Comparison of ENCODE assay signal across 9 cellular contexts in genomic region chr1:23421752-23422312, GRCh38. TPM values are rescaled to one million over a fixed set of nuclear protein-coding genes. Genes with fewer than 3 reads are reported as not detected.
DNase-seq lines count a peak whose midpoint lies in the region; ATAC-seq and TF ChIP-seq lines count a peak whose summit lies in the region.
"Had no signal": no experiment of that assay in that cellular context is flagged by ENCODE, and none has a peak within 500 bp of the region (broad histone marks: within the 10 kb centered on the region; RNA-seq: fewer than 3 reads in every experiment).

No MANE protein-coding gene starts in this region.

- peaks cover 15 to 31% of the 10 kb centered on the region in 2 donors for H3K4me1 Mint-ChIP-seq in stimulated activated naive B cell treated with anti-CD40 and anti-IgM and Interleukin-4, amounts not matched to agents 10 μg/mL and 1 μg/mL and 100 μg/mL, for 72 hours

- H3K27me3 ChIP-seq in SJSA1 (replicated peaks) (no peaks in the 10 kb centered on the region), psoas muscle (ENCODE audit: insufficient read depth in 3 of 3, low read length in 2 of 3) (no peaks in the 10 kb centered on the region)

- H3K4me3 Mint-ChIP-seq in stimulated activated naive B cell treated with anti-CD40 and anti-IgM and Interleukin-4, amounts not matched to agents 10 μg/mL and 1 μg/mL and 100 μg/mL, for 72 hours = no peak overlapping the region

- no peaks in the 10 kb centered on the region for H3K9me3 ChIP-seq in SJSA1 (replicated peaks)
- H3K9me3 ChIP-seq in psoas muscle = no peaks in the 10 kb centered on the region

- no peak overlapping the region for H3K27ac Mint-ChIP-seq in stimulated activated naive B cell treated with anti-CD40 and anti-IgM and Interleukin-4, amounts not matched to agents 10 μg/mL and 1 μg/mL and 100 μg/mL, for 72 hours

- H3K4me1 ChIP-seq in SJSA1 (replicated peaks) (peaks cover 26% of the 10 kb centered on the region), psoas muscle (peaks cover 50% of the 10 kb centered on the region)

- peak in 2 of 4 donors; percentile 22 to 27 for ATAC-seq in psoas muscle
- no peak for ATAC-seq in stimulated activated naive B cell treated with anti-CD40 and anti-IgM and Interleukin-4, amounts not matched to agents 10 μg/mL and 1 μg/mL and 100 μg/mL, for 72 hours (replicated peaks)

- H3K27ac ChIP-seq in SJSA1 = peak overlapping the region; percentile 59
- peak overlapping the region; percentile 92 for H3K27ac ChIP-seq in psoas muscle
- H3K27ac ChIP-seq: HL-60 had no signal

- peaks cover 46 to 59% of the 10 kb centered on the region in 2 donors for H3K27me3 Mint-ChIP-seq in stimulated activated naive B cell treated with anti-CD40 and anti-IgM and Interleukin-4, amounts not matched to agents 10 μg/mL and 1 μg/mL and 100 μg/mL, for 72 hours

- DNase-seq in COLO668 (lab: John Stamatoyannopoulos, UW; ENCODE audit: unreplicated experiment) (peak; percentile 80), SJSA1 (ENCODE audit: low read depth in 1 of 2, low spot score in 2 of 2) (no peak), fibroblast of pulmonary artery (ENCODE audit: low read depth) (peak; percentile 74), psoas muscle (no peak), cerebellar nuclear complex (lab: John Stamatoyannopoulos, UW) (no peak), mesenteric fat pad (ENCODE audit: low spot score) (no peak)
- DNase-seq in stimulated activated naive B cell treated with anti-CD40 and anti-IgM and Interleukin-4, amounts not matched to agents 10 μg/mL and 1 μg/mL and 100 μg/mL, for 72 hours = no peak
- DNase-seq in activated T-cell treated with anti-CD3 and anti-CD28 coated beads, Interleukin-2, amount 50 U/mL, for 1 hour = no peak

- intact Hi-C loops in psoas muscle (cut with DNase I) = loop anchor here in 1 of 2 donors (5.0 kb wide), 1 partner anchor 55 kb away; no protein-coding TSS in a partner anchor

- TF ChIP-seq CTCF in fibroblast of pulmonary artery (IDR thresholded peaks at IDR 0.05; ENCODE audit: low read length, missing control alignments) (peak; percentile 32), psoas muscle (IDR thresholded peaks at IDR 0.05) (no peak)

- WGBS in psoas muscle, 3 donors = 25 to 39% (median 28%) methylated on average over 8 of the region's 8 CpGs

- no peaks in the 10 kb centered on the region for H3K36me3 Mint-ChIP-seq in stimulated activated naive B cell treated with anti-CD40 and anti-IgM and Interleukin-4, amounts not matched to agents 10 μg/mL and 1 μg/mL and 100 μg/mL, for 72 hours

- H3K9me3 Mint-ChIP-seq in stimulated activated naive B cell treated with anti-CD40 and anti-IgM and Interleukin-4, amounts not matched to agents 10 μg/mL and 1 μg/mL and 100 μg/mL, for 72 hours = no peaks in the 10 kb centered on the region

- H3K4me3 ChIP-seq in SJSA1 (no peak overlapping the region), fibroblast of pulmonary artery (replicated peaks; ENCODE audit: low read depth, low read length) (no peak overlapping the region), psoas muscle (peak overlapping the region; percentile 75)

- H3K36me3 ChIP-seq in SJSA1 = no peaks in the 10 kb centered on the region
- H3K36me3 ChIP-seq in psoas muscle (ENCODE audit: insufficient read depth in 1 of 2, low read depth in 1 of 2) = peaks cover 0 to 8% of the 10 kb centered on the region in 2 donors

RNA-seq across cellular contexts. Expression of gene TCEA3, which starts 2.7 kb away (rescaled TPM):
- total RNA-seq in SJSA1 (2014; rRNA removed; shearing (Covaris generic)) = 1.3 and 1.7 TPM in 2 replicates
- total RNA-seq in psoas muscle (100 to 1,000 TPM; 140 to 200 (median 170) TPM), mesenteric fat pad (8.3 TPM)
- 100 to 1,000 TPM in 2 of 3 donors, 10 to 100 TPM in 1; 70.2 to 301 (median 195) TPM for polyA plus RNA-seq in psoas muscle

RNA-seq across cellular contexts. Expression of gene ZNF436, which starts 52.2 kb away (rescaled TPM):
- 13.7 and 20.2 TPM in 2 replicates for total RNA-seq in SJSA1 (2014; rRNA removed; shearing (Covaris generic))
- 10 to 100 TPM in 1 of 4 donors, 1 to 10 TPM in 3; 6.8 to 11.5 (median 8.6) TPM for total RNA-seq in psoas muscle
- 1 to 10 TPM; 2.2 to 7.2 (median 3.1) TPM for polyA plus RNA-seq in psoas muscle
- 18.8 TPM for total RNA-seq in mesenteric fat pad

Comparison
In these comparisons a context has a peak if more than half of its experiments do, and no peak if none do; other contexts are left out.
1. DNase-seq: peak in COLO668 (single experiment) and fibroblast of pulmonary artery (single experiment); none in SJSA1 (0 of 2), psoas muscle (0 of 2), cerebellar nuclear complex (0 of 2), stimulated activated naive B cell treated with anti-CD40 and anti-IgM and Interleukin-4, amounts not matched to agents 10 μg/mL and 1 μg/mL and 100 μg/mL, for 72 hours (single experiment), activated T-cell treated with anti-CD3 and anti-CD28 coated beads, Interleukin-2, amount 50 U/mL, for 1 hour (single experiment) and mesenteric fat pad (single experiment).
2. RNA of gene TCEA3, which starts 2.7 kb away (total RNA-seq): 140 to 200 TPM in psoas muscle; 8.3 TPM in mesenteric fat pad (single experiment) and 1.3 to 1.7 TPM in SJSA1; every median in the first group is over 10 times any median in the second.